ENCODE assay signal across 21 cellular contexts in genomic region chr2:2272841-2273240, GRCh38. TPM values are rescaled to one million over a fixed set of nuclear protein-coding genes. Genes with fewer than 3 reads are reported as not detected.
A peak's percentile ranks its signal among the peaks of the same experiment; 100 is the strongest.
DNase-seq lines count a peak whose midpoint lies in the region; ATAC-seq and TF ChIP-seq lines count a peak whose summit lies in the region.
"Had no signal": no experiment of that assay in that cellular context is flagged by ENCODE, and none has a peak within 500 bp of the region (broad histone marks: within the 10 kb centered on the region; RNA-seq: fewer than 3 reads in every experiment).

No MANE protein-coding gene starts in this region.

- H3K4me3 ChIP-seq in neural progenitor cell, result no peak overlapping the region
- H3K4me3 ChIP-seq: BLaER1, GM23248 had no signal

- no peaks in the 10 kb centered on the region for H3F3A ChIP-seq in neural progenitor cell (ENCODE audit: low read depth)

- H3K4me3 Mint-ChIP-seq in activated T-cell treated with anti-CD3 and anti-CD28 coated beads, Interleukin-2, amount 50 U/mL, for 24 hours, result no peak overlapping the region
- H3K4me3 Mint-ChIP-seq in activated T-cell treated with anti-CD3 and anti-CD28 coated beads, Interleukin-2, amount 50 U/mL, for 72 hours, result no peak overlapping the region
- H3K4me3 Mint-ChIP-seq in glutamatergic neuron (ENCODE audit: unreplicated experiment), result no peak overlapping the region
- H3K4me3 Mint-ChIP-seq in neural progenitor cell, result no peak overlapping the region
- H3K4me3 Mint-ChIP-seq: B cell; CD4-positive, CD25-positive, alpha-beta regulatory T cell; CD8-positive, alpha-beta T cell had no signal

- peaks cover 6% of the 10 kb centered on the region for H3K27me3 Mint-ChIP-seq in activated T-cell treated with anti-CD3 and anti-CD28 coated beads, Interleukin-2, amount 50 U/mL, for 24 hours
- H3K27me3 Mint-ChIP-seq in activated T-cell treated with anti-CD3 and anti-CD28 coated beads, Interleukin-2, amount 50 U/mL, for 72 hours (ENCODE audit: low read depth), result peaks cover 6% of the 10 kb centered on the region
- peaks cover 12% of the 10 kb centered on the region for H3K27me3 Mint-ChIP-seq in glutamatergic neuron (ENCODE audit: unreplicated experiment)
- peaks cover 8% of the 10 kb centered on the region for H3K27me3 Mint-ChIP-seq in neural progenitor cell (ENCODE audit: insufficient read depth, low read depth)
- H3K27me3 Mint-ChIP-seq: B cell had no signal

- no peaks in the 10 kb centered on the region for H3K27me3 ChIP-seq in neural progenitor cell
- H3K27me3 ChIP-seq: BLaER1 had no signal

- H3K79me2 ChIP-seq in neural progenitor cell (ENCODE audit: low read depth), result no peaks in the 10 kb centered on the region

- ATAC-seq in activated T-cell treated with anti-CD3 and anti-CD28 coated beads, Interleukin-2, amount 50 U/mL, for 72 hours (replicated peaks in 1 of 2), result no peak
- ATAC-seq in GM19397 (IDR thresholded peaks at IDR 0.05; ENCODE audit: unreplicated experiment), result no peak
- ATAC-seq: CD8-positive, alpha-beta T cell had no signal

- TF ChIP-seq CTCF in glutamatergic neuron (IDR thresholded peaks at IDR 0.05; ENCODE audit: partially characterized antibody, unreplicated experiment), result no peak
- no peak for TF ChIP-seq CTCF in neural progenitor cell (IDR thresholded peaks at IDR 0.05)

- no peak overlapping the region for H3K4me2 ChIP-seq in neural progenitor cell
- H3K4me2 ChIP-seq: BLaER1 had no signal

- no peak overlapping the region for H3K9ac ChIP-seq in neural progenitor cell
- H3K9ac ChIP-seq: BLaER1 had no signal

- H3K27ac Mint-ChIP-seq in activated T-cell treated with anti-CD3 and anti-CD28 coated beads, Interleukin-2, amount 50 U/mL, for 24 hours, result no peak overlapping the region
- H3K27ac Mint-ChIP-seq in activated T-cell treated with anti-CD3 and anti-CD28 coated beads, Interleukin-2, amount 50 U/mL, for 72 hours, result no peak overlapping the region
- peak overlapping the region; percentile 49 for H3K27ac Mint-ChIP-seq in glutamatergic neuron (ENCODE audit: unreplicated experiment)
- H3K27ac Mint-ChIP-seq in neural progenitor cell, result peak overlapping the region; percentile 22
- H3K27ac Mint-ChIP-seq: B cell; CD4-positive, CD25-positive, alpha-beta regulatory T cell; CD8-positive, alpha-beta T cell had no signal

- H3K27ac ChIP-seq in neural progenitor cell, result no peak overlapping the region
- H3K27ac ChIP-seq: 22Rv1, BLaER1, C4-2B had no signal

- no peaks in the 10 kb centered on the region for H4K20me1 ChIP-seq in neural progenitor cell (ENCODE audit: low read depth)
- H4K20me1 ChIP-seq: BLaER1 had no signal

- no peak overlapping the region for H2AFZ ChIP-seq in neural progenitor cell (replicated peaks)

- H3K4me1 ChIP-seq in neural progenitor cell, result no peaks in the 10 kb centered on the region
- H3K4me1 ChIP-seq: Caco-2 had no signal

- H3K9me3 Mint-ChIP-seq in activated T-cell treated with anti-CD3 and anti-CD28 coated beads, Interleukin-2, amount 50 U/mL, for 24 hours, result no peaks in the 10 kb centered on the region
- peaks cover 0 to 1% of the 10 kb centered on the region in 2 donors for H3K9me3 Mint-ChIP-seq in activated T-cell treated with anti-CD3 and anti-CD28 coated beads, Interleukin-2, amount 50 U/mL, for 72 hours
- peaks cover 11% of the 10 kb centered on the region for H3K9me3 Mint-ChIP-seq in glutamatergic neuron (ENCODE audit: unreplicated experiment)
- H3K9me3 Mint-ChIP-seq in neural progenitor cell, result no peaks in the 10 kb centered on the region
- H3K9me3 Mint-ChIP-seq: CD8-positive, alpha-beta T cell had no signal

- H3K9me3 ChIP-seq in neural progenitor cell (ENCODE audit: low read depth), result no peaks in the 10 kb centered on the region
- H3K9me3 ChIP-seq: BLaER1, Caco-2 had no signal

- H3K36me3 ChIP-seq in neural progenitor cell, result no peaks in the 10 kb centered on the region
- H3K36me3 ChIP-seq: BLaER1 had no signal

- DNase-seq in activated T-cell treated with anti-CD3 and anti-CD28 coated beads, Interleukin-2, amount 50 U/mL, for 24 hours, result peak; percentile 2
- DNase-seq in activated T-cell treated with anti-CD3 and anti-CD28 coated beads, Interleukin-2, amount 50 U/mL, for 72 hours, result no peak
- DNase-seq in glutamatergic neuron (no peak), neural progenitor cell (ENCODE audit: low spot score) (no peak), iPS-NIHi11 (ENCODE audit: low spot score) (no peak), mesenteric fat pad (ENCODE audit: low spot score) (no peak), SW 1271 (lab: John Stamatoyannopoulos, UW) (no peak)
- DNase-seq: Caco-2; CD4-positive, CD25-positive, alpha-beta regulatory T cell; CD8-positive, alpha-beta T cell; DMS153; DND-41; GM23248; HCEC 1CT had no signal

- no peaks in the 10 kb centered on the region for H3K4me1 Mint-ChIP-seq in activated T-cell treated with anti-CD3 and anti-CD28 coated beads, Interleukin-2, amount 50 U/mL, for 24 hours (ENCODE audit: low read depth)
- no peaks in the 10 kb centered on the region for H3K4me1 Mint-ChIP-seq in activated T-cell treated with anti-CD3 and anti-CD28 coated beads, Interleukin-2, amount 50 U/mL, for 72 hours (ENCODE audit: low read depth)
- H3K4me1 Mint-ChIP-seq in glutamatergic neuron (ENCODE audit: low read depth, unreplicated experiment) (peaks cover 48% of the 10 kb centered on the region), neural progenitor cell (peaks cover 8% of the 10 kb centered on the region)
- H3K4me1 Mint-ChIP-seq: B cell; CD4-positive, CD25-positive, alpha-beta regulatory T cell had no signal

- H3K36me3 Mint-ChIP-seq in activated T-cell treated with anti-CD3 and anti-CD28 coated beads, Interleukin-2, amount 50 U/mL, for 24 hours (ENCODE audit: low read depth), result no peaks in the 10 kb centered on the region
- H3K36me3 Mint-ChIP-seq in activated T-cell treated with anti-CD3 and anti-CD28 coated beads, Interleukin-2, amount 50 U/mL, for 72 hours (ENCODE audit: insufficient read depth in 2 of 2), result no peaks in the 10 kb centered on the region
- H3K36me3 Mint-ChIP-seq in glutamatergic neuron (ENCODE audit: unreplicated experiment) (no peaks in the 10 kb centered on the region), neural progenitor cell (no peaks in the 10 kb centered on the region)
- H3K36me3 Mint-ChIP-seq: CD4-positive, CD25-positive, alpha-beta regulatory T cell; CD8-positive, alpha-beta T cell had no signal

RNA-seq across cellular contexts. Expression of gene MYT1L, which starts 58.2 kb away (rescaled TPM):
- total RNA-seq in activated T-cell treated with anti-CD3 and anti-CD28 coated beads, Interleukin-2, amount 50 U/mL, for 72 hours, result under 1 TPM in 1 of 2 donors, not detected in 1; 0.19 TPM
- total RNA-seq in glutamatergic neuron (ENCODE audit: unreplicated experiment), result 66.8 TPM
- 0.03 TPM in 1 of 2 replicates, not detected in the other for total RNA-seq in neural progenitor cell (ENCODE audit: low replicate concordance)
- total RNA-seq in mesenteric fat pad, result not detected
- total RNA-seq: B cell; Caco-2; CD4-positive, CD25-positive, alpha-beta regulatory T cell; CD8-positive, alpha-beta T cell; GM23248; H1; H7 had no signal

Comparison
In these comparisons a context has a peak if more than half of its experiments do, and no peak if none do; other contexts are left out.
1. H3K27ac Mint-ChIP-seq: peak in glutamatergic neuron (single experiment) and neural progenitor cell (single experiment); none in activated T-cell treated with anti-CD3 and anti-CD28 coated beads, Interleukin-2, amount 50 U/mL, for 24 hours (single experiment) and activated T-cell treated with anti-CD3 and anti-CD28 coated beads, Interleukin-2, amount 50 U/mL, for 72 hours (single experiment).
2. RNA of gene MYT1L, which starts 58.2 kb away (total RNA-seq): 66.8 TPM in glutamatergic neuron (single experiment); 0.19 TPM in activated T-cell treated with anti-CD3 and anti-CD28 coated beads, Interleukin-2, amount 50 U/mL, for 72 hours, 0.03 TPM in neural progenitor cell and not detected in mesenteric fat pad (single experiment); every median in the first group is over 10 times any median in the second.